In the genomic region with DNA sequence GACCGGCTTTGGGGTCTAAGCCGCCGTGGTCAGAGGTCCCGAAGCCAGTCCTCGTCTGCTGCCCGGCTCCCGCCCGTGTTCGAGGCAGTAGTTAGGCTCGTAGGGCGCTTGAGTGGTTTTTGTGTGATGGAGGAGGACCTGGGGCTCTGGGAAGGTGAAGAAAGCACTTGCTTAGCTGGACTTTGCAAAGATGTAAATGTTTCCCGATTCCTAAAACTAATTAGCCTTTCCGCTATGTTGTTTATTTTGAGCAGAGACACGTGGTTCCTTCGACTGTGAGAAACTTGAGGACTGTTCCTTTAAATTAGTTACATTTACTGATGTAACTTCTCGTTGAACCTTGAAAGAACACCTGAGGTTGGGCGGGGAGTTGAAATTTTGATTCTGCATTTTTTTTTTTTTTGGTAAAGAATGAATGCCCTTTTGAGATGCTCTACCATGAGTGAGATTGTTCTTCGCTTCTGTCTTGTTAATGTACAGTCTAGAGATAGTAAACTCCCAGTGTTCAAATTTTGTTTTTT, we compare ENCODE assay signal across 8 cellular contexts.
DNase-seq lines count a peak whose midpoint lies in the region; ATAC-seq and TF ChIP-seq lines count a peak whose summit lies in the region.

No MANE protein-coding gene starts in this region.

- peaks cover 8% of the 10 kb centered on the region; the same call in 1 of the 2 replicates for H3K4me1 ChIP-seq in iPS-20b (ENCODE audit: insufficient read depth, low read length)

- H3K9me3 ChIP-seq in iPS-20b (ENCODE audit: insufficient read depth, low read depth, low read length): peaks cover 6% of the 10 kb centered on the region; the same call in 1 of the 2 replicates

- no peak for TF ChIP-seq CTCF in GM06990 (IDR thresholded peaks at IDR 0.05; ENCODE audit: insufficient read depth, low read length, poor library complexity, severe bottlenecking)

- H3K9me3 Mint-ChIP-seq in stimulated activated naive CD8-positive, alpha-beta T cell treated with anti-CD3 and anti-CD28 coated beads, Interleukin-15, amount 100 ng/mL, for 72 hours: peaks cover 6 to 7% of the 10 kb centered on the region in 2 donors

- H3K36me3 ChIP-seq in GM06990 (ENCODE audit: control insufficient read depth, insufficient read depth, low read length) (no peaks in the 10 kb centered on the region), iPS-20b (ENCODE audit: insufficient read depth, low read depth, low read length) (no peaks in the 10 kb centered on the region)

- peak overlapping the region; percentile 100 for H3K27ac Mint-ChIP-seq in stimulated activated naive CD8-positive, alpha-beta T cell treated with anti-CD3 and anti-CD28 coated beads, Interleukin-15, amount 100 ng/mL, for 72 hours

- H3K27me3 ChIP-seq in GM06990 (replicated peaks; ENCODE audit: control insufficient read depth, insufficient read depth, low read length) (no peaks in the 10 kb centered on the region), iPS-20b (ENCODE audit: insufficient read depth, low read length) (peaks cover 14% of the 10 kb centered on the region)

- H3K27me3 Mint-ChIP-seq in stimulated activated naive CD8-positive, alpha-beta T cell treated with anti-CD3 and anti-CD28 coated beads, Interleukin-15, amount 100 ng/mL, for 72 hours: no peaks in the 10 kb centered on the region

- H3K27ac ChIP-seq in iPS-20b (ENCODE audit: low read length): no peak overlapping the region

- no peak for DNase-seq in GM06990 (ENCODE audit: extremely low read depth, insufficient read length)
- DNase-seq in NAMALWA (ENCODE audit: low spot score): peak; percentile 49
- peak; percentile 17 for DNase-seq in amniotic stem cell (lab: John Stamatoyannopoulos, UW)
- DNase-seq in stimulated activated naive CD8-positive, alpha-beta T cell treated with anti-CD3 and anti-CD28 coated beads, Interleukin-15, amount 100 ng/mL, for 72 hours: no peak
- DNase-seq in activated CD8-positive, alpha-beta memory T cell treated with anti-CD3 and anti-CD28 coated beads, Interleukin-2, amount 50 U/mL, for 4 hours: no peak
- DNase-seq in NCI-H2196 treated with DMSO at 0.1 percent for 48 hours (lab: John Stamatoyannopoulos, UW; ENCODE audit: unreplicated experiment): no peak

- H3K4me3 ChIP-seq in GM06990 (replicated peaks; ENCODE audit: low read depth, low read length): peak overlapping the region; percentile 91
- H3K4me3 ChIP-seq in iPS-20b (ENCODE audit: low read length): peak overlapping the region; percentile 82

- H3K9ac ChIP-seq in iPS-20b (ENCODE audit: low read depth, low read length): peak overlapping the region; percentile 79

- ATAC-seq in GM21723 (IDR thresholded peaks at IDR 0.05; ENCODE audit: unreplicated experiment): peak; percentile 18
- ATAC-seq in stimulated activated naive CD8-positive, alpha-beta T cell treated with anti-CD3 and anti-CD28 coated beads, Interleukin-15, amount 100 ng/mL, for 72 hours: peak; percentile 56

- H3K4me3 Mint-ChIP-seq in stimulated activated naive CD8-positive, alpha-beta T cell treated with anti-CD3 and anti-CD28 coated beads, Interleukin-15, amount 100 ng/mL, for 72 hours: peak overlapping the region; percentile 85 to 88

- H3K4me1 Mint-ChIP-seq in stimulated activated naive CD8-positive, alpha-beta T cell treated with anti-CD3 and anti-CD28 coated beads, Interleukin-15, amount 100 ng/mL, for 72 hours: peaks cover 63% of the 10 kb centered on the region

Comparison
In these comparisons a context has a peak if more than half of its experiments do, and no peak if none do; other contexts are left out.
1. DNase-seq: peak in NAMALWA (single experiment) and amniotic stem cell (single experiment); none in GM06990 (single experiment), stimulated activated naive CD8-positive, alpha-beta T cell treated with anti-CD3 and anti-CD28 coated beads, Interleukin-15, amount 100 ng/mL, for 72 hours (0 of 2), activated CD8-positive, alpha-beta memory T cell treated with anti-CD3 and anti-CD28 coated beads, Interleukin-2, amount 50 U/mL, for 4 hours (single experiment) and NCI-H2196 treated with DMSO at 0.1 percent for 48 hours (single experiment).